Comparison of ENCODE assay signal across 27 cellular contexts in genomic region chr12:71646512-71646911, GRCh38. TPM values are rescaled to one million over a fixed set of nuclear protein-coding genes. Genes with fewer than 3 reads are reported as not detected.
A peak's percentile ranks its signal among the peaks of the same experiment; 100 is the strongest.
DNase-seq lines count a peak whose midpoint lies in the region; ATAC-seq and TF ChIP-seq lines count a peak whose summit lies in the region.
"Had no signal": no experiment of that assay in that cellular context is flagged by ENCODE, and none has a peak within 500 bp of the region (broad histone marks: within the 10 kb centered on the region; RNA-seq: fewer than 3 reads in every experiment).

No MANE protein-coding gene starts in this region.

- H4K20me1 ChIP-seq in Karpas-422 (ENCODE audit: insufficient read depth, low read depth, low read length): no peaks in the 10 kb centered on the region

- no peak for DNase-seq in activated naive CD4-positive, alpha-beta T cell (lab: John Stamatoyannopoulos, UW)
- DNase-seq in CD4-positive, alpha-beta T cell: no peak
- DNase-seq in NCI-H82 treated with DMSO at 0.1 percent for 48 hours (lab: John Stamatoyannopoulos, UW; ENCODE audit: unreplicated experiment) (peak; percentile 67), MV-4-11 (lab: John Stamatoyannopoulos, UW) (no peak), Karpas-422 (no peak), breast epithelium (ENCODE audit: low spot score in 2 of 2) (no peak)
- DNase-seq: CD8-positive, alpha-beta memory T cell; DMS 273 treated with DMSO at 0.1 percent for 48 hours; DMS79; EL; GDM1; H9; NCI-H1105; NCI-H146; NCI-H2029; NCI-H446; NCI-H524 treated with DMSO at 0.1 percent for 48 hours; NCI-H774; Right ventricle myocardium superior; RPMI8226 had no signal

- H3K27me3 ChIP-seq in CD4-positive, alpha-beta T cell (ENCODE audit: control insufficient read depth, insufficient read depth, low read length): no peaks in the 10 kb centered on the region
- H3K27me3 ChIP-seq in Karpas-422 (ENCODE audit: low read length) (no peaks in the 10 kb centered on the region), breast epithelium (no peaks in the 10 kb centered on the region)
- H3K27me3 ChIP-seq: BLaER1, SJSA1 had no signal

- H3K4me1 ChIP-seq in Karpas-422 (ENCODE audit: low read length) (no peaks in the 10 kb centered on the region), breast epithelium (no peaks in the 10 kb centered on the region)
- H3K4me1 ChIP-seq: BLaER1, SJSA1 had no signal

- H3K9me3 Mint-ChIP-seq in activated naive CD4-positive, alpha-beta T cell treated with anti-CD3 and anti-CD28 coated beads, Interleukin-2, amount 50 U/mL, for 24 hours: no peaks in the 10 kb centered on the region
- H3K9me3 Mint-ChIP-seq in CD4-positive, alpha-beta T cell: no peaks in the 10 kb centered on the region
- H3K9me3 Mint-ChIP-seq: CD8-positive, alpha-beta memory T cell; GM23338; H9; IgD-negative memory B cell had no signal

- no peak for TF ChIP-seq CTCF in CD4-positive, alpha-beta T cell (IDR thresholded peaks at IDR 0.05)
- TF ChIP-seq CTCF in breast epithelium (IDR thresholded peaks at IDR 0.05): no peak

- H3K4me3 Mint-ChIP-seq in activated naive CD4-positive, alpha-beta T cell treated with anti-CD3 and anti-CD28 coated beads, Interleukin-2, amount 50 U/mL, for 24 hours: no peak overlapping the region
- H3K4me3 Mint-ChIP-seq in CD4-positive, alpha-beta T cell: no peak overlapping the region
- H3K4me3 Mint-ChIP-seq: GM23338, H9, IgD-negative memory B cell had no signal

- no peaks in the 10 kb centered on the region for H3K9me3 ChIP-seq in CD4-positive, alpha-beta T cell (ENCODE audit: control insufficient read depth, low read length)
- H3K9me3 ChIP-seq in Karpas-422 (ENCODE audit: low read length) (no peaks in the 10 kb centered on the region), breast epithelium (no peaks in the 10 kb centered on the region)
- H3K9me3 ChIP-seq: BLaER1, SJSA1 had no signal

- intact Hi-C loops in CD4-positive, alpha-beta T cell (cut with DNase I, micrococcal nuclease): no loop called here
- intact Hi-C loops in breast epithelium (cut with DNase I; ENCODE audit: low total_unique reads): no loop called here

- CTCF ChIA-PET in CD4-positive, alpha-beta T cell (lab: Charles Lee): interaction anchor here (1.8 to 2.1 kb wide), 2 partner anchors 10 to 14 kb away, joined by 5 to 11 read pairs; no protein-coding TSS in a partner anchor

- H3K4me3 ChIP-seq in Karpas-422 (ENCODE audit: low read length) (no peak overlapping the region), breast epithelium (no peak overlapping the region)
- H3K4me3 ChIP-seq: BLaER1, GM12878, GM23338, SJSA1 had no signal

- no peaks in the 10 kb centered on the region for H3K27me3 Mint-ChIP-seq in activated naive CD4-positive, alpha-beta T cell treated with anti-CD3 and anti-CD28 coated beads, Interleukin-2, amount 50 U/mL, for 24 hours
- no peaks in the 10 kb centered on the region for H3K27me3 Mint-ChIP-seq in CD4-positive, alpha-beta T cell
- H3K27me3 Mint-ChIP-seq: CD8-positive, alpha-beta memory T cell; IgD-negative memory B cell had no signal

- H3K4me2 ChIP-seq in Karpas-422 (ENCODE audit: low read depth, low read length, poor library complexity, severe bottlenecking): no peak overlapping the region
- H3K4me2 ChIP-seq: BLaER1, GM23338 had no signal

- H3K36me3 Mint-ChIP-seq in activated naive CD4-positive, alpha-beta T cell treated with anti-CD3 and anti-CD28 coated beads, Interleukin-2, amount 50 U/mL, for 24 hours: peaks cover 23% of the 10 kb centered on the region
- peaks cover 76% of the 10 kb centered on the region for H3K36me3 Mint-ChIP-seq in CD4-positive, alpha-beta T cell (ENCODE audit: low read depth)

- no peak for ATAC-seq in CD4-positive, alpha-beta T cell (ENCODE audit: poor library complexity)
- ATAC-seq in esophagus mucosa: peak; percentile 70
- ATAC-seq: GM12878, GM23338 had no signal

- no peak overlapping the region for H3K27ac ChIP-seq in CD4-positive, alpha-beta T cell (ENCODE audit: low read depth, low read length)
- H3K27ac ChIP-seq in Karpas-422 (ENCODE audit: low read length) (no peak overlapping the region), breast epithelium (no peak overlapping the region)
- H3K27ac ChIP-seq: BLaER1, SJSA1 had no signal

- no peaks in the 10 kb centered on the region for H3K9me2 ChIP-seq in Karpas-422 (replicated peaks; ENCODE audit: insufficient read depth, low read length)

- no peak for TF ChIP-seq POLR2A in breast epithelium (IDR thresholded peaks at IDR 0.05)

- H3K9ac ChIP-seq in Karpas-422 (ENCODE audit: low read length): no peak overlapping the region
- H3K9ac ChIP-seq: BLaER1 had no signal

- peaks cover 74% of the 10 kb centered on the region; the same call in 1 of the 2 replicates for H3K36me3 ChIP-seq in Karpas-422 (ENCODE audit: insufficient read depth, low read length)
- no peaks in the 10 kb centered on the region for H3K36me3 ChIP-seq in breast epithelium

- POLR2A ChIA-PET in CD4-positive, alpha-beta T cell (lab: Charles Lee): interaction anchor here (1.2 to 3.0 kb wide), 5 partner anchors 10 to 108 kb away, joined by 3 to 28 read pairs (median 4); partner anchors contain the start of genes RAB21, THAP2 and ZFC3H1

- H3K27ac Mint-ChIP-seq in activated naive CD4-positive, alpha-beta T cell treated with anti-CD3 and anti-CD28 coated beads, Interleukin-2, amount 50 U/mL, for 24 hours: peak overlapping the region; percentile 82
- H3K27ac Mint-ChIP-seq in CD4-positive, alpha-beta T cell: peak overlapping the region; percentile 32
- H3K27ac Mint-ChIP-seq: GM23338, H9, IgD-negative memory B cell had no signal

- no peak overlapping the region for H2AFZ ChIP-seq in Karpas-422 (ENCODE audit: low read length)
- H2AFZ ChIP-seq: GM23338 had no signal

- H3K4me1 Mint-ChIP-seq in activated naive CD4-positive, alpha-beta T cell treated with anti-CD3 and anti-CD28 coated beads, Interleukin-2, amount 50 U/mL, for 24 hours: peaks cover 43% of the 10 kb centered on the region
- H3K4me1 Mint-ChIP-seq in CD4-positive, alpha-beta T cell (ENCODE audit: low read depth): peaks cover 50% of the 10 kb centered on the region
- H3K4me1 Mint-ChIP-seq: GM23338, H9 had no signal

- H3K79me2 ChIP-seq in Karpas-422 (ENCODE audit: low read length): peaks cover 76% of the 10 kb centered on the region

RNA-seq across cellular contexts. Expression of gene ZFC3H1, which starts 17.1 kb away (rescaled TPM):
- 100 to 1,000 TPM; 131 to 135 TPM for total RNA-seq in CD4-positive, alpha-beta T cell
- 29.0 TPM for total RNA-seq in esophagus mucosa
- 43.4 and 74.7 TPM in 2 replicates for total RNA-seq in Karpas-422 (2014; rRNA removed; shearing (Covaris generic); ENCODE audit: low replicate concordance)
- 10 to 100 TPM; 79.2 to 92.9 (median 88.5) TPM for total RNA-seq in breast epithelium

RNA-seq across cellular contexts. Expression of gene THAP2, which starts 17.6 kb away (rescaled TPM):
- 10 to 100 TPM; 12.1 to 12.6 TPM for total RNA-seq in CD4-positive, alpha-beta T cell
- total RNA-seq in esophagus mucosa (4.8 TPM), breast epithelium (1 to 10 TPM; 2.6 to 8.2 (median 2.6) TPM)
- 3.2 and 7.2 TPM in 2 replicates for total RNA-seq in Karpas-422 (2014; rRNA removed; shearing (Covaris generic); ENCODE audit: low replicate concordance)

RNA-seq across cellular contexts. Expression of gene TMEM19, which starts 39.4 kb away (rescaled TPM):
- total RNA-seq in CD4-positive, alpha-beta T cell: 10 to 100 TPM in 1 of 2 experiments, 1 to 10 TPM in 1; 8.9 to 11.6 TPM
- total RNA-seq in esophagus mucosa: 51.2 TPM
- total RNA-seq in Karpas-422 (2014; rRNA removed; shearing (Covaris generic); ENCODE audit: low replicate concordance): 21.3 and 32.8 TPM in 2 replicates
- 10 to 100 TPM; 13.0 to 29.0 (median 13.4) TPM for total RNA-seq in breast epithelium
